1 cellular context compared by ENCODE assay signal in genomic region chr1:211566431-211567025, GRCh38.
TF ChIP-seq lines count a peak whose summit lies in the region.

No MANE protein-coding gene starts in this region.

TF ChIP-seq in GM12878, 131 proteins besides CTCF, POLR2A, EP300 and RAD21 (continued from another document and continues in another):
- TF ChIP-seq, protein P1, sequence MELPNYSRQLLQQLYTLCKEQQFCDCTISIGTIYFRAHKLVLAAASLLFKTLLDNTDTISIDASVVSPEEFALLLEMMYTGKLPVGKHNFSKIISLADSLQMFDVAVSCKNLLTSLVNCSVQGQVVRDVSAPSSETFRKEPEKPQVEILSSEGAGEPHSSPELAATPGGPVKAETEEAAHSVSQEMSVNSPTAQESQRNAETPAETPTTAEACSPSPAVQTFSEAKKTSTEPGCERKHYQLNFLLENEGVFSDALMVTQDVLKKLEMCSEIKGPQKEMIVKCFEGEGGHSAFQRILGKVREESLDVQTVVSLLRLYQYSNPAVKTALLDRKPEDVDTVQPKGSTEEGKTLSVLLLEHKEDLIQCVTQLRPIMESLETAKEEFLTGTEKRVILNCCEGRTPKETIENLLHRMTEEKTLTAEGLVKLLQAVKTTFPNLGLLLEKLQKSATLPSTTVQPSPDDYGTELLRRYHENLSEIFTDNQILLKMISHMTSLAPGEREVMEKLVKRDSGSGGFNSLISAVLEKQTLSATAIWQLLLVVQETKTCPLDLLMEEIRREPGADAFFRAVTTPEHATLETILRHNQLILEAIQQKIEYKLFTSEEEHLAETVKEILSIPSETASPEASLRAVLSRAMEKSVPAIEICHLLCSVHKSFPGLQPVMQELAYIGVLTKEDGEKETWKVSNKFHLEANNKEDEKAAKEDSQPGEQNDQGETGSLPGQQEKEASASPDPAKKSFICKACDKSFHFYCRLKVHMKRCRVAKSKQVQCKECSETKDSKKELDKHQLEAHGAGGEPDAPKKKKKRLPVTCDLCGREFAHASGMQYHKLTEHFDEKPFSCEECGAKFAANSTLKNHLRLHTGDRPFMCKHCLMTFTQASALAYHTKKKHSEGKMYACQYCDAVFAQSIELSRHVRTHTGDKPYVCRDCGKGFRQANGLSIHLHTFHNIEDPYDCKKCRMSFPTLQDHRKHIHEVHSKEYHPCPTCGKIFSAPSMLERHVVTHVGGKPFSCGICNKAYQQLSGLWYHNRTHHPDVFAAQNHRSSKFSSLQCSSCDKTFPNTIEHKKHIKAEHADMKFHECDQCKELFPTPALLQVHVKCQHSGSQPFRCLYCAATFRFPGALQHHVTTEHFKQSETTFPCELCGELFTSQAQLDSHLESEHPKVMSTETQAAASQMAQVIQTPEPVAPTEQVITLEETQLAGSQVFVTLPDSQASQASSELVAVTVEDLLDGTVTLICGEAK (IDR thresholded peaks at IDR 0.05; ENCODE audit: borderline replicate concordance) = no peak
- TF ChIP-seq CBX5 (IDR thresholded peaks at IDR 0.05; ENCODE audit: low read depth) (no peak), SIX5 (IDR thresholded peaks at IDR 0.05; ENCODE audit: low read depth, low read length, severe bottlenecking) (no peak), ZSCAN29 (IDR thresholded peaks at IDR 0.05) (no peak), NFXL1 (IDR thresholded peaks at IDR 0.05; ENCODE audit: borderline replicate concordance) (no peak), RELA (IDR thresholded peaks at IDR 0.05; ENCODE audit: borderline replicate concordance, partially characterized antibody) (no peak), RAD51 (IDR thresholded peaks at IDR 0.05) (no peak), SKIL (IDR thresholded peaks at IDR 0.05; ENCODE audit: low read depth, poor library complexity, severe bottlenecking) (peak; percentile 56), JUNB (IDR thresholded peaks at IDR 0.05) (peak; percentile 89), CHD4 (IDR thresholded peaks at IDR 0.05) (no peak), KAT2A (conservative IDR thresholded peaks at IDR 0.05; ENCODE audit: control insufficient read depth, low read depth, low read length) (no peak), E2F8 (IDR thresholded peaks at IDR 0.05; ENCODE audit: low read depth, partially characterized antibody) (no peak), ZNF274 (IDR thresholded peaks at IDR 0.05; ENCODE audit: insufficient read depth, insufficient read length) (no peak), ATF3 (IDR thresholded peaks at IDR 0.05; ENCODE audit: borderline replicate concordance, extremely low read depth, low read depth, low read length) (no peak), KDM1A (IDR thresholded peaks at IDR 0.05; ENCODE audit: borderline replicate concordance) (no peak), CREM (IDR thresholded peaks at IDR 0.05; ENCODE audit: low read depth) (peak; percentile 61; the same call in 1 of the 2 replicates), EZH2 (IDR thresholded peaks at IDR 0.05; ENCODE audit: borderline replicate concordance, control insufficient read depth, low read depth, low read length) (no peak), TARDBP (IDR thresholded peaks at IDR 0.05; ENCODE audit: borderline replicate concordance) (no peak), POLR2AphosphoS2 (IDR thresholded peaks at IDR 0.05; ENCODE audit: low read depth, low read length) (no peak), CHD1 (IDR thresholded peaks at IDR 0.05; ENCODE audit: low read depth, low read length) (no peak), POU2F2 (IDR thresholded peaks at IDR 0.05; ENCODE audit: borderline replicate concordance, low read depth, low read length) (no peak), CEBPB (IDR thresholded peaks at IDR 0.05; ENCODE audit: borderline replicate concordance in 1 of 2, low read depth in 2 of 2, low read length in 2 of 2) (no peak), IKZF2 (IDR thresholded peaks at IDR 0.05) (peak; percentile 73 to 82; a peak in 3 of 4 replicates), BCL11A (IDR thresholded peaks at IDR 0.05; ENCODE audit: low read depth, low read length) (peak; percentile 74; the same call in 1 of the 2 replicates), NR2C2 (IDR thresholded peaks at IDR 0.05; ENCODE audit: borderline replicate concordance, control insufficient read depth, insufficient read length, low read depth) (no peak), ESRRA (IDR thresholded peaks at IDR 0.05; ENCODE audit: low read length) (no peak), TCF7 (IDR thresholded peaks at IDR 0.05; ENCODE audit: borderline replicate concordance) (peak; percentile 45; the same call in 1 of the 2 replicates), SMAD5 (IDR thresholded peaks at IDR 0.05; ENCODE audit: low read depth) (no peak), PAX5 (IDR thresholded peaks at IDR 0.05; ENCODE audit: borderline replicate concordance, low read depth, low read length) (no peak)
- TF ChIP-seq, protein P2, sequence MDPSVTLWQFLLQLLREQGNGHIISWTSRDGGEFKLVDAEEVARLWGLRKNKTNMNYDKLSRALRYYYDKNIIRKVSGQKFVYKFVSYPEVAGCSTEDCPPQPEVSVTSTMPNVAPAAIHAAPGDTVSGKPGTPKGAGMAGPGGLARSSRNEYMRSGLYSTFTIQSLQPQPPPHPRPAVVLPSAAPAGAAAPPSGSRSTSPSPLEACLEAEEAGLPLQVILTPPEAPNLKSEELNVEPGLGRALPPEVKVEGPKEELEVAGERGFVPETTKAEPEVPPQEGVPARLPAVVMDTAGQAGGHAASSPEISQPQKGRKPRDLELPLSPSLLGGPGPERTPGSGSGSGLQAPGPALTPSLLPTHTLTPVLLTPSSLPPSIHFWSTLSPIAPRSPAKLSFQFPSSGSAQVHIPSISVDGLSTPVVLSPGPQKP (IDR thresholded peaks at IDR 0.05; ENCODE audit: low read depth, low read length) = no peak
- TF ChIP-seq, protein P3, sequence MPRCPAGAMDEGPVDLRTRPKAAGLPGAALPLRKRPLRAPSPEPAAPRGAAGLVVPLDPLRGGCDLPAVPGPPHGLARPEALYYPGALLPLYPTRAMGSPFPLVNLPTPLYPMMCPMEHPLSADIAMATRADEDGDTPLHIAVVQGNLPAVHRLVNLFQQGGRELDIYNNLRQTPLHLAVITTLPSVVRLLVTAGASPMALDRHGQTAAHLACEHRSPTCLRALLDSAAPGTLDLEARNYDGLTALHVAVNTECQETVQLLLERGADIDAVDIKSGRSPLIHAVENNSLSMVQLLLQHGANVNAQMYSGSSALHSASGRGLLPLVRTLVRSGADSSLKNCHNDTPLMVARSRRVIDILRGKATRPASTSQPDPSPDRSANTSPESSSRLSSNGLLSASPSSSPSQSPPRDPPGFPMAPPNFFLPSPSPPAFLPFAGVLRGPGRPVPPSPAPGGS (IDR thresholded peaks at IDR 0.05; ENCODE audit: borderline replicate concordance, insufficient read depth, low read depth, low read length, poor library complexity, severe bottlenecking) = peak; percentile 48
- TF ChIP-seq, protein P4, sequence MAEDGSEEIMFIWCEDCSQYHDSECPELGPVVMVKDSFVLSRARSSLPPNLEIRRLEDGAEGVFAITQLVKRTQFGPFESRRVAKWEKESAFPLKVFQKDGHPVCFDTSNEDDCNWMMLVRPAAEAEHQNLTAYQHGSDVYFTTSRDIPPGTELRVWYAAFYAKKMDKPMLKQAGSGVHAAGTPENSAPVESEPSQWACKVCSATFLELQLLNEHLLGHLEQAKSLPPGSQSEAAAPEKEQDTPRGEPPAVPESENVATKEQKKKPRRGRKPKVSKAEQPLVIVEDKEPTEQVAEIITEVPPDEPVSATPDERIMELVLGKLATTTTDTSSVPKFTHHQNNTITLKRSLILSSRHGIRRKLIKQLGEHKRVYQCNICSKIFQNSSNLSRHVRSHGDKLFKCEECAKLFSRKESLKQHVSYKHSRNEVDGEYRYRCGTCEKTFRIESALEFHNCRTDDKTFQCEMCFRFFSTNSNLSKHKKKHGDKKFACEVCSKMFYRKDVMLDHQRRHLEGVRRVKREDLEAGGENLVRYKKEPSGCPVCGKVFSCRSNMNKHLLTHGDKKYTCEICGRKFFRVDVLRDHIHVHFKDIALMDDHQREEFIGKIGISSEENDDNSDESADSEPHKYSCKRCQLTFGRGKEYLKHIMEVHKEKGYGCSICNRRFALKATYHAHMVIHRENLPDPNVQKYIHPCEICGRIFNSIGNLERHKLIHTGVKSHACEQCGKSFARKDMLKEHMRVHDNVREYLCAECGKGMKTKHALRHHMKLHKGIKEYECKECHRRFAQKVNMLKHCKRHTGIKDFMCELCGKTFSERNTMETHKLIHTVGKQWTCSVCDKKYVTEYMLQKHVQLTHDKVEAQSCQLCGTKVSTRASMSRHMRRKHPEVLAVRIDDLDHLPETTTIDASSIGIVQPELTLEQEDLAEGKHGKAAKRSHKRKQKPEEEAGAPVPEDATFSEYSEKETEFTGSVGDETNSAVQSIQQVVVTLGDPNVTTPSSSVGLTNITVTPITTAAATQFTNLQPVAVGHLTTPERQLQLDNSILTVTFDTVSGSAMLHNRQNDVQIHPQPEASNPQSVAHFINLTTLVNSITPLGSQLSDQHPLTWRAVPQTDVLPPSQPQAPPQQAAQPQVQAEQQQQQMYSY (CRISPR knock-in tag; IDR thresholded peaks at IDR 0.05) = no peak
- TF ChIP-seq, protein P5, sequence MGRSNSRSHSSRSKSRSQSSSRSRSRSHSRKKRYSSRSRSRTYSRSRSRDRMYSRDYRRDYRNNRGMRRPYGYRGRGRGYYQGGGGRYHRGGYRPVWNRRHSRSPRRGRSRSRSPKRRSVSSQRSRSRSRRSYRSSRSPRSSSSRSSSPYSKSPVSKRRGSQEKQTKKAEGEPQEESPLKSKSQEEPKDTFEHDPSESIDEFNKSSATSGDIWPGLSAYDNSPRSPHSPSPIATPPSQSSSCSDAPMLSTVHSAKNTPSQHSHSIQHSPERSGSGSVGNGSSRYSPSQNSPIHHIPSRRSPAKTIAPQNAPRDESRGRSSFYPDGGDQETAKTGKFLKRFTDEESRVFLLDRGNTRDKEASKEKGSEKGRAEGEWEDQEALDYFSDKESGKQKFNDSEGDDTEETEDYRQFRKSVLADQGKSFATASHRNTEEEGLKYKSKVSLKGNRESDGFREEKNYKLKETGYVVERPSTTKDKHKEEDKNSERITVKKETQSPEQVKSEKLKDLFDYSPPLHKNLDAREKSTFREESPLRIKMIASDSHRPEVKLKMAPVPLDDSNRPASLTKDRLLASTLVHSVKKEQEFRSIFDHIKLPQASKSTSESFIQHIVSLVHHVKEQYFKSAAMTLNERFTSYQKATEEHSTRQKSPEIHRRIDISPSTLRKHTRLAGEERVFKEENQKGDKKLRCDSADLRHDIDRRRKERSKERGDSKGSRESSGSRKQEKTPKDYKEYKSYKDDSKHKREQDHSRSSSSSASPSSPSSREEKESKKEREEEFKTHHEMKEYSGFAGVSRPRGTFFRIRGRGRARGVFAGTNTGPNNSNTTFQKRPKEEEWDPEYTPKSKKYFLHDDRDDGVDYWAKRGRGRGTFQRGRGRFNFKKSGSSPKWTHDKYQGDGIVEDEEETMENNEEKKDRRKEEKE (IDR thresholded peaks at IDR 0.05) = no peak
- TF ChIP-seq, protein P6, sequence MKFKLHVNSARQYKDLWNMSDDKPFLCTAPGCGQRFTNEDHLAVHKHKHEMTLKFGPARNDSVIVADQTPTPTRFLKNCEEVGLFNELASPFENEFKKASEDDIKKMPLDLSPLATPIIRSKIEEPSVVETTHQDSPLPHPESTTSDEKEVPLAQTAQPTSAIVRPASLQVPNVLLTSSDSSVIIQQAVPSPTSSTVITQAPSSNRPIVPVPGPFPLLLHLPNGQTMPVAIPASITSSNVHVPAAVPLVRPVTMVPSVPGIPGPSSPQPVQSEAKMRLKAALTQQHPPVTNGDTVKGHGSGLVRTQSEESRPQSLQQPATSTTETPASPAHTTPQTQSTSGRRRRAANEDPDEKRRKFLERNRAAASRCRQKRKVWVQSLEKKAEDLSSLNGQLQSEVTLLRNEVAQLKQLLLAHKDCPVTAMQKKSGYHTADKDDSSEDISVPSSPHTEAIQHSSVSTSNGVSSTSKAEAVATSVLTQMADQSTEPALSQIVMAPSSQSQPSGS (IDR thresholded peaks at IDR 0.05; ENCODE audit: low read length) = peak; percentile 51; the same call in 1 of the 2 replicates
- TF ChIP-seq, protein P7, sequence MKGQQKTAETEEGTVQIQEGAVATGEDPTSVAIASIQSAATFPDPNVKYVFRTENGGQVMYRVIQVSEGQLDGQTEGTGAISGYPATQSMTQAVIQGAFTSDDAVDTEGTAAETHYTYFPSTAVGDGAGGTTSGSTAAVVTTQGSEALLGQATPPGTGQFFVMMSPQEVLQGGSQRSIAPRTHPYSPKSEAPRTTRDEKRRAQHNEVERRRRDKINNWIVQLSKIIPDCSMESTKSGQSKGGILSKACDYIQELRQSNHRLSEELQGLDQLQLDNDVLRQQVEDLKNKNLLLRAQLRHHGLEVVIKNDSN (IDR thresholded peaks at IDR 0.05; ENCODE audit: borderline replicate concordance, extremely low read length, insufficient read depth, low read depth, low read length) = no peak
